12 cellular contexts compared by ENCODE assay signal in the genomic region with DNA sequence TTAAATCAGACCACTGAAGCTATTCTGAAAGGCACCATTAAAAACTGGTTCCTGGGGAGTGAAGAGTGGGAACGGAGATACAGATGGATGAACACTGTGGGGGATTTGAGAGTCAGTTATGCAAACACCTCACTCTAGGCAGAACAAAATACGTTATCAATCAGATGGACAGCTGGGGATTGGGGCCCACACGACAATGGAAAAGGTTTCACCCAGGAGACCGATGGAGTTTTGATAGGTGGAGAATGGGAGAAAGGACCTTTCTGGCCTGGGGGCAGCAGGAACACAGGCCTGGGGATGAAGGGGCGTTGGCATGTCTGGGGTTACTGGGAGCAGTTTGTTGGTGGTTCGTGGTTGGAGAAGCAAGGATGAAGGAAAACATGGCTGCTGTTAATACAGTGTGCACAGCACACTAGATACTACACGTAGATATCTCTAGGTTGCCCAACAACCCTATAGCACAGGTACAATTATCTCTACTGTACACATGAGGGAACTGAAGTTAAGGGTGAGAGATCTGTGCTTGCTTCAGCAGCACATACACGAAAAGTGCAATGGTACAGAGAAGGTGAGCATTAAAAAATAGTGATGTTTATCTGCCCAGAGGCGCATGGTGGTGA. TPM values are rescaled to one million over a fixed set of nuclear protein-coding genes. Genes with fewer than 3 reads are reported as not detected.
A peak's percentile ranks its signal among the peaks of the same experiment; 100 is the strongest.
DNase-seq lines count a peak whose midpoint lies in the region; ATAC-seq and TF ChIP-seq lines count a peak whose summit lies in the region.
"Had no signal": no experiment of that assay in that cellular context is flagged by ENCODE, and none has a peak within 500 bp of the region (broad histone marks: within the 10 kb centered on the region; RNA-seq: fewer than 3 reads in every experiment).

No MANE protein-coding gene starts in this region.

- H2AK5ac ChIP-seq in neuronal stem cell (ENCODE audit: low read depth, low read length), result no peak overlapping the region

- no peak overlapping the region for H3K9ac ChIP-seq in neuronal stem cell (ENCODE audit: low read depth, low read length, poor library complexity)

- H3K27ac ChIP-seq in neuronal stem cell (replicated peaks; ENCODE audit: low read length), result no peak overlapping the region
- H3K27ac ChIP-seq: Peyer's patch, VCaP had no signal

- no peak overlapping the region for H3K4me2 ChIP-seq in neuronal stem cell (ENCODE audit: insufficient read depth, low read length, poor library complexity, severe bottlenecking)

- H3K14ac ChIP-seq in neuronal stem cell (ENCODE audit: low read length), result no peak overlapping the region

- H2AFZ ChIP-seq in neuronal stem cell (ENCODE audit: low read length), result no peak overlapping the region

- H3K27ac Mint-ChIP-seq in activated T-cell treated with anti-CD3 and anti-CD28 coated beads, Interleukin-2, amount 50 U/mL, for 72 hours, result peak overlapping the region; percentile 2
- H3K27ac Mint-ChIP-seq: activated naive CD8-positive, alpha-beta T cell treated with anti-CD3 and anti-CD28 coated beads for 36 hours had no signal

- intact Hi-C loops in lower leg skin (cut with DNase I; ENCODE audit: low total_unique reads), result no loop called here

- peaks cover 0 to 3% of the 10 kb centered on the region in 2 donors for H3K4me1 ChIP-seq in neuronal stem cell (ENCODE audit: control insufficient read depth in 2 of 2, insufficient read depth in 1 of 2, low read depth in 1 of 2, low read length in 2 of 2)

- TF ChIP-seq CTCF in lower leg skin (IDR thresholded peaks at IDR 0.05), result no peak

- H3K23ac ChIP-seq in neuronal stem cell (ENCODE audit: low read depth, low read length, poor library complexity), result no peak overlapping the region

- H3K79me1 ChIP-seq in neuronal stem cell (ENCODE audit: low read depth, low read length), result peaks cover 5% of the 10 kb centered on the region

- TF ChIP-seq POLR2A in lower leg skin (IDR thresholded peaks at IDR 0.05), result no peak

- H2BK120ac ChIP-seq in neuronal stem cell (ENCODE audit: low read depth, low read length), result no peak overlapping the region

- no peak for DNase-seq in activated T-cell treated with anti-CD3 and anti-CD28 coated beads, Interleukin-2, amount 50 U/mL, for 72 hours
- DNase-seq in activated T-cell treated with anti-CD3 and anti-CD28 coated beads for 4 hours (no peak), neuronal stem cell (ENCODE audit: low spot score) (no peak), occipital lobe (lab: John Stamatoyannopoulos, UW) (no peak), lower leg skin (ENCODE audit: low spot score in 2 of 2) (no peak), NCI-H1436 treated with DMSO at 0.1 percent for 48 hours (lab: John Stamatoyannopoulos, UW) (no peak)
- DNase-seq: activated naive CD8-positive, alpha-beta T cell treated with anti-CD3 and anti-CD28 coated beads for 36 hours had no signal

- no peak overlapping the region for H2BK5ac ChIP-seq in neuronal stem cell (ENCODE audit: low read length)

- peaks cover 0 to 2% of the 10 kb centered on the region in 2 donors for H3K9me3 ChIP-seq in neuronal stem cell (replicated peaks in 1 of 2; ENCODE audit: control insufficient read depth in 2 of 2, insufficient read depth in 1 of 2, low read depth in 1 of 2, low read length in 2 of 2)
- H3K9me3 ChIP-seq: Peyer's patch, vagina had no signal

- no CpG with 5 or more reads among the region's 9 CpGs for WGBS in neuronal stem cell (ENCODE audit: extremely low coverage in 2 of 2, insufficient read length in 2 of 2, insufficient replicate concordance in 1 of 2), 2 donors
- WGBS in lower leg skin, 2 donors, result 83 to 86% methylated on average over 9 of the region's 9 CpGs

- no peak overlapping the region for H2BK12ac ChIP-seq in neuronal stem cell (ENCODE audit: low read length)

- no peak overlapping the region for H3K4me3 Mint-ChIP-seq in activated T-cell treated with anti-CD3 and anti-CD28 coated beads, Interleukin-2, amount 50 U/mL, for 72 hours
- H3K4me3 Mint-ChIP-seq: activated naive CD8-positive, alpha-beta T cell treated with anti-CD3 and anti-CD28 coated beads for 36 hours had no signal

- H4K8ac ChIP-seq in neuronal stem cell (ENCODE audit: low read depth, low read length), result no peak overlapping the region

- peaks cover 1 to 2% of the 10 kb centered on the region in 2 donors for H3K9me3 Mint-ChIP-seq in activated T-cell treated with anti-CD3 and anti-CD28 coated beads, Interleukin-2, amount 50 U/mL, for 72 hours

- H2BK15ac ChIP-seq in neuronal stem cell (ENCODE audit: low read length), result no peak overlapping the region

- no peaks in the 10 kb centered on the region for H3K27me3 Mint-ChIP-seq in activated T-cell treated with anti-CD3 and anti-CD28 coated beads, Interleukin-2, amount 50 U/mL, for 72 hours (ENCODE audit: low read depth)
- H3K27me3 Mint-ChIP-seq: activated naive CD8-positive, alpha-beta T cell treated with anti-CD3 and anti-CD28 coated beads for 36 hours had no signal

- H3K4me3 ChIP-seq in neuronal stem cell (ENCODE audit: low read length in 2 of 2) (no peak overlapping the region), lower leg skin (ENCODE audit: low read depth, poor library complexity, severe bottlenecking) (no peak overlapping the region)
- H3K4me3 ChIP-seq: Peyer's patch, vagina had no signal

- ATAC-seq in activated T-cell treated with anti-CD3 and anti-CD28 coated beads, Interleukin-2, amount 50 U/mL, for 72 hours (replicated peaks in 1 of 2), result no peak
- peak; percentile 72 for ATAC-seq in GM21515 (IDR thresholded peaks at IDR 0.05; ENCODE audit: unreplicated experiment)
- ATAC-seq in HG03565 (IDR thresholded peaks at IDR 0.05; ENCODE audit: unreplicated experiment), result peak; percentile 49

- peak overlapping the region; percentile 19 for H3K4ac ChIP-seq in neuronal stem cell (ENCODE audit: low read length)

- no peaks in the 10 kb centered on the region for H3K27me3 ChIP-seq in neuronal stem cell (ENCODE audit: control insufficient read depth in 3 of 3, insufficient read depth in 3 of 3, low read depth in 1 of 3, low read length in 3 of 3)
- H3K27me3 ChIP-seq: Peyer's patch, vagina had no signal

- H3K36me3 ChIP-seq in neuronal stem cell (replicated peaks in 1 of 2; ENCODE audit: control insufficient read depth in 2 of 2, insufficient read depth in 2 of 2, low read length in 2 of 2), result peaks cover 3 to 6% of the 10 kb centered on the region in 2 donors
- H3K36me3 ChIP-seq: Peyer's patch, vagina had no signal

- H3K18ac ChIP-seq in neuronal stem cell (ENCODE audit: low read length), result no peak overlapping the region

- peaks cover 52% of the 10 kb centered on the region for H3K4me1 Mint-ChIP-seq in activated T-cell treated with anti-CD3 and anti-CD28 coated beads, Interleukin-2, amount 50 U/mL, for 72 hours (ENCODE audit: low read depth)

- no peak overlapping the region for H4K91ac ChIP-seq in neuronal stem cell (ENCODE audit: low read depth, low read length, poor library complexity)

- H3K36me3 Mint-ChIP-seq in activated T-cell treated with anti-CD3 and anti-CD28 coated beads, Interleukin-2, amount 50 U/mL, for 72 hours (ENCODE audit: insufficient read depth in 2 of 2), result peaks cover 21 to 52% of the 10 kb centered on the region in 2 donors

RNA-seq across cellular contexts. Expression of a gene that starts 16.5 kb away (rescaled TPM):
- 100 to 1,000 TPM in 1 of 2 donors, 10 to 100 TPM in 1; 98.1 to 104 TPM for total RNA-seq in activated T-cell treated with anti-CD3 and anti-CD28 coated beads, Interleukin-2, amount 50 U/mL, for 72 hours
- polyA plus RNA-seq in neuronal stem cell (2013, experiment 1 of 2), result 28.7 TPM
- 29.0 TPM for polyA plus RNA-seq in neuronal stem cell (2013, experiment 2 of 2)
- total RNA-seq in occipital lobe (39.6 TPM), lower leg skin (10 to 100 TPM; 12.8 to 44.5 (median 25.2) TPM)

Comparison
In these comparisons a context has a peak if more than half of its experiments do, and no peak if none do; other contexts are left out.
1. ATAC-seq: peak in GM21515 (single experiment) and HG03565 (single experiment); none in activated T-cell treated with anti-CD3 and anti-CD28 coated beads, Interleukin-2, amount 50 U/mL, for 72 hours (0 of 2).